11 cellular contexts compared by ENCODE assay signal in the genomic region with DNA sequence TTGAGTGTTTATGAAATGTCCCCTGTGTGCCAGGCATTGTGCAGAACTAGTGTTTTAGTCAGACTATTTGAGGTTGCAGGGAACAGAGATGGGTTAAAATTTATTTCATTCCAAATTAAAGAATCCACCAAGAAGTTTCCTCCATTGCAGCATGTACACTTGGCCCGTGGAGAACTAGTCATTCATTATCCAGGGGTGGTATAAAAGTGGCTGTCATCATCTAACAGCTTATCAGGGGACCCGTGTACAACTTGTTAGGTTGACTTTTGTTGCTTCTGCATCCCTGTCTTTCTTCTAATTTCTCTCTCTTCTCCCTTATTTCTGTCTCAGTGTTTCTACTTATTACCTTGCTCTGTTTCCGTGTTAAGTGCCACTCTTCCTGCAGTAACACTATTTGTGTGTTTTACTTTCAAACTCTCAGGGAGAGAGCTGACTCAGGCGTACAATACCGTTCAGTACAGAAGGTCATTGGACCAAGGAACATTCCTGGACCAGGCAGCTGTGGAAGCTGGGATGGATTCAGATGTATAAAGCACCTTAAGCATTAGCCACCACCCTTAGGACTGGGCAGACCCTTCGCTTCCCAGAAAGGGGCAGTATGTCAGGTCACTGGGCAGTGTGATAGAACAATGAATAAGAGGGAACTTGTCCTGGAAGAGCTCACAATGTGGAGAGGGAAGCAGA. TPM values are rescaled to one million over a fixed set of nuclear protein-coding genes. Genes with fewer than 3 reads are reported as not detected.
DNase-seq lines count a peak whose midpoint lies in the region; ATAC-seq and TF ChIP-seq lines count a peak whose summit lies in the region.
"Had no signal": no experiment of that assay in that cellular context is flagged by ENCODE, and none has a peak within 500 bp of the region (broad histone marks: within the 10 kb centered on the region; RNA-seq: fewer than 3 reads in every experiment).

No MANE protein-coding gene starts in this region.

- DNase-seq in activated naive CD8-positive, alpha-beta T cell treated with anti-CD3 and anti-CD28 coated beads, Interleukin-2, amount 10 ng/mL, durations not matched to agents 7 days and 5 days: no peak
- DNase-seq in left cardiac atrium (no peak), D341Med (ENCODE audit: low spot score) (no peak), COLO829 (ENCODE audit: low spot score) (no peak), medulla oblongata (ENCODE audit: extremely low spot score) (no peak)
- DNase-seq: KG1, NCI-H526, occipital lobe had no signal

- no peaks in the 10 kb centered on the region for H3K36me3 ChIP-seq in HEK293 (ENCODE audit: control insufficient read depth in 2 of 2, insufficient read depth in 1 of 2, low read length in 2 of 2)
- no peaks in the 10 kb centered on the region for H3K36me3 ChIP-seq in parathyroid adenoma (ENCODE audit: control insufficient read depth, insufficient read depth, low read length)

- no peaks in the 10 kb centered on the region for H3K9me3 ChIP-seq in HEK293 (ENCODE audit: control insufficient read depth, insufficient read depth, low read depth, low read length)
- H3K9me3 ChIP-seq in parathyroid adenoma (ENCODE audit: control insufficient read depth, low read length): no peaks in the 10 kb centered on the region

- H3K27me3 Mint-ChIP-seq in activated naive CD8-positive, alpha-beta T cell treated with anti-CD3 and anti-CD28 coated beads, Interleukin-2, amount 10 ng/mL, durations not matched to agents 7 days and 5 days: no peaks in the 10 kb centered on the region

- H3K4me1 ChIP-seq in HEK293 (ENCODE audit: control insufficient read depth, insufficient read depth, low read length) (peaks cover 18% of the 10 kb centered on the region), parathyroid adenoma (peaks cover 40% of the 10 kb centered on the region)

- no peak overlapping the region for H2AFZ ChIP-seq in parathyroid adenoma

- H3K4me2 ChIP-seq in parathyroid adenoma (ENCODE audit: low read length): peak overlapping the region; percentile 13

- no peaks in the 10 kb centered on the region for H3K27me3 ChIP-seq in parathyroid adenoma (ENCODE audit: control insufficient read depth, insufficient read depth, low read length)

- no peak overlapping the region for H3K27ac Mint-ChIP-seq in activated naive CD8-positive, alpha-beta T cell treated with anti-CD3 and anti-CD28 coated beads, Interleukin-2, amount 10 ng/mL, durations not matched to agents 7 days and 5 days

- H3K9me3 Mint-ChIP-seq in activated naive CD8-positive, alpha-beta T cell treated with anti-CD3 and anti-CD28 coated beads, Interleukin-2, amount 10 ng/mL, durations not matched to agents 7 days and 5 days: no peaks in the 10 kb centered on the region

- H3K4me1 Mint-ChIP-seq in activated naive CD8-positive, alpha-beta T cell treated with anti-CD3 and anti-CD28 coated beads, Interleukin-2, amount 10 ng/mL, durations not matched to agents 7 days and 5 days: peaks cover 48% of the 10 kb centered on the region

- H3K27ac ChIP-seq in HEK293 (ENCODE audit: extremely low read depth, low read depth, low read length) (no peak overlapping the region), parathyroid adenoma (no peak overlapping the region)

- peak overlapping the region; percentile 33 for H3K4me3 Mint-ChIP-seq in activated naive CD8-positive, alpha-beta T cell treated with anti-CD3 and anti-CD28 coated beads, Interleukin-2, amount 10 ng/mL, durations not matched to agents 7 days and 5 days

- peaks cover 43% of the 10 kb centered on the region for H3K79me2 ChIP-seq in parathyroid adenoma

- H3K36me3 Mint-ChIP-seq in activated naive CD8-positive, alpha-beta T cell treated with anti-CD3 and anti-CD28 coated beads, Interleukin-2, amount 10 ng/mL, durations not matched to agents 7 days and 5 days: peaks cover 8% of the 10 kb centered on the region

- intact Hi-C loops in left cardiac atrium (cut with DNase I): no loop called here

- no peak for TF ChIP-seq CTCF in HEK293 (tag by site-specific recombination; IDR thresholded peaks at IDR 0.05)
- no peak for TF ChIP-seq CTCF in parathyroid adenoma (IDR thresholded peaks at IDR 0.05)

- H3K9ac ChIP-seq in parathyroid adenoma: no peak overlapping the region

- no peak for ATAC-seq in activated naive CD8-positive, alpha-beta T cell treated with anti-CD3 and anti-CD28 coated beads, Interleukin-2, amount 10 ng/mL, durations not matched to agents 7 days and 5 days (ENCODE audit: low read depth)
- ATAC-seq in left cardiac atrium: peak; percentile 59 to 61
- ATAC-seq in GM21447 (IDR thresholded peaks at IDR 0.05; ENCODE audit: unreplicated experiment): no peak

- H3K4me3 ChIP-seq in HEK293 (ENCODE audit: low read depth, low read length): no peak overlapping the region
- H3K4me3 ChIP-seq in parathyroid adenoma (ENCODE audit: low read depth, low read length): no peak overlapping the region

- POLR2A ChIA-PET in HEK293 (lab: Yijun Ruan, JAX): no interaction called here
- POLR2A ChIA-PET in activated naive CD8-positive, alpha-beta T cell treated with anti-CD3 and anti-CD28 coated beads, Interleukin-2, amount 10 ng/mL, durations not matched to agents 7 days and 5 days (lab: Charles Lee): no interaction called here

- CTCF ChIA-PET in HEK293 (lab: Yijun Ruan, JAX): interaction anchor here (1.0 to 1.5 kb wide), 2 partner anchors 13 to 369 kb away, joined by 4 to 6 read pairs; no protein-coding TSS in a partner anchor

TF ChIP-seq in HEK293, 187 proteins besides CTCF, POLR2A, EP300 and RAD21:
- TF ChIP-seq PRDM1 (tag by site-specific recombination; IDR thresholded peaks at IDR 0.05): peak; percentile 30; the same call in 1 of the 2 replicates
- no peak for TF ChIP-seq ZNF707 (tag by site-specific recombination; IDR thresholded peaks at IDR 0.05)

RNA-seq across cellular contexts. Expression of a gene that starts 36.1 kb away (rescaled TPM):
- 10 to 100 TPM; 33.4 to 35.9 TPM for total RNA-seq in activated naive CD8-positive, alpha-beta T cell treated with anti-CD3 and anti-CD28 coated beads, Interleukin-2, amount 10 ng/mL, durations not matched to agents 7 days and 5 days
- total RNA-seq in left cardiac atrium: 1 to 10 TPM; 8.4 to 8.5 TPM

RNA-seq across cellular contexts. Expression of a gene that starts 58.0 kb away (rescaled TPM):
- 1 to 10 TPM; 7.0 to 8.9 TPM for total RNA-seq in activated naive CD8-positive, alpha-beta T cell treated with anti-CD3 and anti-CD28 coated beads, Interleukin-2, amount 10 ng/mL, durations not matched to agents 7 days and 5 days
- total RNA-seq in left cardiac atrium: 10 to 100 TPM; 10.4 to 14.5 TPM

Comparison
In these comparisons a context has a peak if more than half of its experiments do, and no peak if none do; other contexts are left out.
1. ATAC-seq: peak in left cardiac atrium (2 of 2); none in activated naive CD8-positive, alpha-beta T cell treated with anti-CD3 and anti-CD28 coated beads, Interleukin-2, amount 10 ng/mL, durations not matched to agents 7 days and 5 days (single experiment) and GM21447 (single experiment).